In the genomic region with DNA sequence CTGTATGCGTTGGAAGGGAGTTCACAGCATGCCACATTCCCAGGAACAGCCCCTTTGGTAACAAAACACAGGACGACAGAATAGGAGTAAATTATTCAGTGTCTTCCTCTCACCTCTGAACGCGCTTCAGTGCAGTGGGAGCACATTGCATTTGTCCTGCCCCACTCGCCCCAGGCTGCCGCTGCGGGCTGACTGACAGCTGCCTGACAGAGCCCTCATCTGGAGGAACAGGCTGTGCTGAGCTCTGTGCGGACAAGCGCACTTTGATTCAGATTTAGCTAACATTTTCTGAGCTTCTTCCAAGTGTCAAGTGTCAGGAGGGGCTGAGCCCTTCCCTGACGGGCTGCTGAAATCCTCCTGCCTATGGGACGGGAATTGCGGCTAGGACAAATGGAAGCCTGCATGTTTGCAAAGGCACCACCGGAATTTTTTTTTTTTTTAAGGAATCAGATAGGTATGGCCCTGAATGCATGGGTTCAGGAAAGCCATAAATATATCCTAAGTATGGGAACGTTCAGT, we compare ENCODE assay signal across 25 cellular contexts.
"Had no signal": no experiment of that assay in that cellular context is flagged by ENCODE, and none has a peak within 500 bp of the region (broad histone marks: within the 10 kb centered on the region; RNA-seq: fewer than 3 reads in every experiment).

No MANE protein-coding gene starts in this region.

- ATAC-seq: activated CD8-positive, alpha-beta memory T cell treated with anti-CD3 and anti-CD28 coated beads, Interleukin-2, amount 10 ng/mL, durations not matched to agents 7 days and 5 days; activated CD8-positive, alpha-beta T cell treated with anti-CD3 and anti-CD28 coated beads, Interleukin-2, amount 10 ng/mL, durations not matched to agents 7 days and 5 days; activated naive CD8-positive, alpha-beta T cell treated with anti-CD3 and anti-CD28 coated beads, Interleukin-2, amount 50 U/mL, for 24 hours; heart right ventricle; left lobe of liver; lower lobe of right lung; naive thymus-derived CD8-positive, alpha-beta T cell; stimulated activated memory B cell treated with anti-CD40 and anti-IgM and Interleukin-4, amounts not matched to agents 10 μg/mL and 1 μg/mL and 100 μg/mL, for 72 hours; stimulated activated naive CD8-positive, alpha-beta T cell treated with anti-CD3 and anti-CD28 coated beads, Interleukin-15, amount 100 ng/mL, for 72 hours; WTC11 had no signal

- H3K27ac ChIP-seq: heart right ventricle, lower lobe of right lung, neutrophil, uterus had no signal

- H3K4me2 ChIP-seq: smooth muscle cell had no signal

- H3K9me3 ChIP-seq: heart right ventricle, lower lobe of right lung, neutrophil, uterus had no signal

- DNase-seq: activated CD4-positive, alpha-beta T cell treated with anti-CD3 and anti-CD28 coated beads, Interleukin-2, amount 50 U/mL, for 1 hour; activated CD8-positive, alpha-beta memory T cell treated with anti-CD3 and anti-CD28 coated beads, Interleukin-2, amount 10 ng/mL, durations not matched to agents 7 days and 5 days; activated CD8-positive, alpha-beta T cell treated with anti-CD3 and anti-CD28 coated beads, Interleukin-2, amount 10 ng/mL, durations not matched to agents 7 days and 5 days; activated naive CD8-positive, alpha-beta T cell treated with anti-CD3 and anti-CD28 coated beads, Interleukin-2, amount 50 U/mL, for 24 hours; activated T-cell treated with anti-CD3 and anti-CD28 coated beads, Interleukin-2, amount 50 U/mL, for 48 hours; amygdala; endodermal cell; foreskin fibroblast; heart right ventricle; kidney glomerular epithelial cell; lower lobe of right lung; mesenchymal stem cell; naive thymus-derived CD8-positive, alpha-beta T cell; stimulated activated CD4-positive, alpha-beta T cell treated with anti-CD3 and anti-CD28 coated beads, Interleukin-1b, Interleukin-23, amount 100 ng/mL, for 48 hours; stimulated activated CD4-positive, alpha-beta T cell treated with anti-CD3 and anti-CD28 coated beads, Interleukin-4, amount 100 ng/mL, for 4 hours; stimulated activated CD8-positive, alpha-beta memory T cell treated with anti-CD3 and anti-CD28 coated beads, Interleukin-4, amount 100 ng/mL, for 48 hours; stimulated activated naive CD8-positive, alpha-beta T cell treated with anti-CD3 and anti-CD28 coated beads, Interleukin-15, amount 100 ng/mL, for 72 hours; substantia nigra; T-helper 2 cell; uterus had no signal

- H3K27me3 ChIP-seq: neutrophil, uterus had no signal

- H3K36me3 ChIP-seq: heart right ventricle, lower lobe of right lung, neutrophil, uterus had no signal

- H3K4me1 ChIP-seq: heart right ventricle, lower lobe of right lung, uterus had no signal

- H3K4me3 ChIP-seq: heart right ventricle, lower lobe of right lung, smooth muscle cell, uterus had no signal
